ENCODE assay signal across 17 cellular contexts in the genomic region with DNA sequence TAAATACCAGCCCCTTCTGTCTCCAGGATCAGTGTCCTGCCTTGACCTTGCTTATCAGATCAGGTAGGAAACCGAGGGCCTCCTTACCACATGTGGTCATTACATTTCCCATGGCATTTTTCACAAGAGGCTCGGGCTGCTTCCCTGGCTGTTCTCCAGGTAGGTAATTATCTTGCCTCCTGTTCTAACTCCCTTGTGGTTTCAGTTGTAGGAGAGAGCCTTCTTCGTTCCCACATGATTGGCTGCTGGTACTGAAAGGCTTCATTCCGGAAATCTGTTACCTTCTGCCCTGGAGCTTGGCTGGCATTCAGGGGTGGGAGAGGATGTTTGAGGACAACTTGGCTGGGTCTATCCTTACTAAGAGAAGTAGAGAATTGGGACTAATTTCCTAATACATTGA. TPM values are rescaled to one million over a fixed set of nuclear protein-coding genes. Genes with fewer than 3 reads are reported as not detected.
DNase-seq lines count a peak whose midpoint lies in the region; ATAC-seq and TF ChIP-seq lines count a peak whose summit lies in the region.
"Had no signal": no experiment of that assay in that cellular context is flagged by ENCODE, and none has a peak within 500 bp of the region (broad histone marks: within the 10 kb centered on the region; RNA-seq: fewer than 3 reads in every experiment).

No MANE protein-coding gene starts in this region.

- in situ Hi-C loops in G401 (cut with HindIII; ENCODE audit: low sequenced_read_pairs) = no loop called here

- DNase-seq in G401 (ENCODE audit: low spot score) (peak; percentile 69), NCI-H187 treated with DMSO at 0.1 percent for 48 hours (lab: John Stamatoyannopoulos, UW) (peak; percentile 39), NCI-H82 (lab: John Stamatoyannopoulos, UW) (peak; percentile 93), islet precursor cell (peak; percentile 64), GM20000 (ENCODE audit: low spot score) (no peak)
- DNase-seq in stimulated activated CD4-positive, alpha-beta T cell treated with anti-CD3 and anti-CD28 coated beads, Interleukin-4, amount 100 ng/mL, for 24 hours = no peak
- DNase-seq: activated CD4-positive, alpha-beta T cell treated with anti-CD3 and anti-CD28 coated beads, Interleukin-2, amount 10 ng/mL, durations not matched to agents 7 days and 5 days; activated T-cell treated with anti-CD3 and anti-CD28 coated beads, Interleukin-2, amount 50 U/mL, for 24 hours; AML-193; colonic mucosa; PC-9; psoas muscle; stimulated activated CD8-positive, alpha-beta memory T cell treated with anti-CD3 and anti-CD28 coated beads, Interleukin-4, amount 100 ng/mL, for 48 hours; T-helper 17 cell; transverse colon had no signal

- TF ChIP-seq CTCF in GM20000 (IDR thresholded peaks at IDR 0.05; ENCODE audit: extremely low read depth, missing control alignments) = no peak

- ATAC-seq in HG03520 (IDR thresholded peaks at IDR 0.05; ENCODE audit: unreplicated experiment) (no peak), GM21515 (IDR thresholded peaks at IDR 0.05; ENCODE audit: unreplicated experiment) (no peak)
- ATAC-seq: psoas muscle, T-helper 17 cell had no signal

RNA-seq across cellular contexts. Expression of a gene that starts 46.8 kb away (rescaled TPM):
- total RNA-seq in G401 (2014; rRNA removed; shearing (Covaris generic)) = 0.31 and 2.4 TPM in 2 replicates

Comparison
In these comparisons a context has a peak if more than half of its experiments do, and no peak if none do; other contexts are left out.
1. DNase-seq: peak in G401 (single experiment), NCI-H187 treated with DMSO at 0.1 percent for 48 hours (single experiment), NCI-H82 (single experiment) and islet precursor cell (single experiment); none in stimulated activated CD4-positive, alpha-beta T cell treated with anti-CD3 and anti-CD28 coated beads, Interleukin-4, amount 100 ng/mL, for 24 hours (single experiment) and GM20000 (single experiment).